ENCODE assay signal across 7 cellular contexts in genomic region chr19:53423074-53423473, GRCh38. TPM values are rescaled to one million over a fixed set of nuclear protein-coding genes. Genes with fewer than 3 reads are reported as not detected.
DNase-seq lines count a peak whose midpoint lies in the region; ATAC-seq and TF ChIP-seq lines count a peak whose summit lies in the region.
"Not testable (repeated sequence)": the region's sequence is repeated elsewhere in the genome, so short reads cannot be mapped to it uniquely, and the experiment has no call there.

No MANE protein-coding gene starts in this region.

- not testable (repeated sequence) for H4K20me1 ChIP-seq in GM23338 (replicated peaks; ENCODE audit: insufficient read depth)

- H3K27ac ChIP-seq in GM23338 (ENCODE audit: low read depth) = not testable (repeated sequence)
- H3K27ac ChIP-seq in parathyroid adenoma = peak overlapping the region; percentile 70

- intact Hi-C loops in Right ventricle myocardium inferior (cut with DNase I) = not testable (repeated sequence)

- not testable (repeated sequence) for H3K27me3 Mint-ChIP-seq in GM23338 (ENCODE audit: insufficient read depth, low read depth, poor library complexity)

- H3K4me1 ChIP-seq in GM23338 (ENCODE audit: insufficient read depth) = peaks cover 10% of the 10 kb centered on the region; the same call in 1 of the 2 replicates
- not testable (repeated sequence) for H3K4me1 ChIP-seq in adipocyte (ENCODE audit: control insufficient read depth, insufficient read depth, low read length); iPS-15b (ENCODE audit: control insufficient read depth, insufficient read depth, low read length); parathyroid adenoma

- not testable (repeated sequence) for H3K9ac ChIP-seq in adipocyte (ENCODE audit: low read length); iPS-15b (ENCODE audit: low read depth, low read length); parathyroid adenoma

- H3K4me1 Mint-ChIP-seq in GM23338 = peaks cover 15% of the 10 kb centered on the region

- not testable (repeated sequence) for H3K9me2 ChIP-seq in GM23338 (ENCODE audit: insufficient read depth)

- H3K4me2 ChIP-seq in GM23338 = peak overlapping the region; percentile 51
- H3K4me2 ChIP-seq in parathyroid adenoma (ENCODE audit: low read length) = not testable (repeated sequence)

- not testable (repeated sequence) for H3K36me3 ChIP-seq in GM23338 (ENCODE audit: insufficient read depth); adipocyte (ENCODE audit: control insufficient read depth, insufficient read depth, low read length, severe bottlenecking); iPS-15b (ENCODE audit: control insufficient read depth, insufficient read depth, low read length); parathyroid adenoma (ENCODE audit: control insufficient read depth, insufficient read depth, low read length)

- not testable (repeated sequence) for H3K79me2 ChIP-seq in GM23338 (replicated peaks; ENCODE audit: insufficient read depth); parathyroid adenoma

- H3K9me3 ChIP-seq in adipocyte (ENCODE audit: control insufficient read depth, low read length); iPS-15b (ENCODE audit: control insufficient read depth, insufficient read depth, low read length); parathyroid adenoma (ENCODE audit: control insufficient read depth, low read length): not testable (repeated sequence)

- not testable (repeated sequence) for H3K27me3 ChIP-seq in GM23338 (ENCODE audit: insufficient read depth); adipocyte (replicated peaks; ENCODE audit: control insufficient read depth, insufficient read depth, low read length); iPS-15b (ENCODE audit: control insufficient read depth, insufficient read depth, low read length); parathyroid adenoma (ENCODE audit: control insufficient read depth, insufficient read depth, low read length)

- not testable (repeated sequence) for H2AFZ ChIP-seq in GM23338, parathyroid adenoma

- H3K9me3 Mint-ChIP-seq in GM23338 = not testable (repeated sequence)

- not testable (repeated sequence) for H3K4me3 Mint-ChIP-seq in GM23338

- DNase-seq in GM23338 (ENCODE audit: low spot score) (peak; percentile 37), NCI-H187 treated with DMSO at 0.1 percent for 48 hours (lab: John Stamatoyannopoulos, UW) (peak; percentile 38), NCI-H69 (lab: John Stamatoyannopoulos, UW) (peak; percentile 52), adipocyte (ENCODE audit: low read depth) (peak; percentile 4)
- not testable (repeated sequence) for DNase-seq in Right ventricle myocardium inferior (ENCODE audit: missing footprints)

- not testable (repeated sequence) for H3F3A ChIP-seq in GM23338 (replicated peaks; ENCODE audit: low read depth)

- 0 out of 2 replicates have a peak overlapping the region, but pooled peaks have one; percentile 38 for H3K4me3 ChIP-seq in GM23338
- not testable (repeated sequence) for H3K4me3 ChIP-seq in adipocyte (ENCODE audit: low read length); parathyroid adenoma (ENCODE audit: low read depth, low read length)
- H3K4me3 ChIP-seq in iPS-15b (ENCODE audit: low read depth, low read length) = peak overlapping the region; percentile 55

- TF ChIP-seq CTCF in GM23338 (conservative IDR thresholded peaks at IDR 0.05; ENCODE audit: low read depth in 2 of 2); parathyroid adenoma (IDR thresholded peaks at IDR 0.05): not testable (repeated sequence)

- not testable (repeated sequence) for H3K36me3 Mint-ChIP-seq in GM23338 (ENCODE audit: low read depth)

- peak; percentile 82 for ATAC-seq in GM23338
- peak; percentile 35 for ATAC-seq in Right ventricle myocardium inferior

- not testable (repeated sequence) for H3K27ac Mint-ChIP-seq in GM23338

RNA-seq across cellular contexts. Expression of gene ZNF761, which starts 8.7 kb away (rescaled TPM):
- 35.0 and 40.1 TPM in 2 replicates for total RNA-seq in GM23338 (2014; rRNA removed; shearing (Covaris generic))
- polyA plus RNA-seq in GM23338 (2016; fragmentation: Nextera tagmentation; extraction: Ambion mirVana) = 13.4 and 17.1 TPM in 2 replicates
- total RNA-seq in Right ventricle myocardium inferior = 3.8 TPM

RNA-seq across cellular contexts. Expression of gene ZNF765, which starts 28.1 kb away (rescaled TPM):
- total RNA-seq in GM23338 (2014; rRNA removed; shearing (Covaris generic)) = 30.0 and 33.4 TPM in 2 replicates
- 9.8 and 10.3 TPM in 2 replicates for polyA plus RNA-seq in GM23338 (2016; fragmentation: Nextera tagmentation; extraction: Ambion mirVana)
- 4.6 TPM for total RNA-seq in Right ventricle myocardium inferior

RNA-seq across cellular contexts. Expression of gene ZNF813, which starts 44.5 kb away (rescaled TPM):
- total RNA-seq in GM23338 (2014; rRNA removed; shearing (Covaris generic)) = 29.3 and 30.9 TPM in 2 replicates
- 5.3 and 6.4 TPM in 2 replicates for polyA plus RNA-seq in GM23338 (2016; fragmentation: Nextera tagmentation; extraction: Ambion mirVana)
- total RNA-seq in Right ventricle myocardium inferior = 1.1 TPM

RNA-seq across cellular contexts. Expression of gene ZNF525, which starts 57.6 kb away (rescaled TPM):
- 74.0 and 99.8 TPM in 2 replicates for total RNA-seq in GM23338 (2014; rRNA removed; shearing (Covaris generic))
- 29.5 and 39.3 TPM in 2 replicates for polyA plus RNA-seq in GM23338 (2016; fragmentation: Nextera tagmentation; extraction: Ambion mirVana)
- 4.8 TPM for total RNA-seq in Right ventricle myocardium inferior

Comparison
In these comparisons a context has a peak if more than half of its experiments do, and no peak if none do; other contexts are left out.
1. RNA of gene ZNF813, which starts 44.5 kb away (total RNA-seq): 29.3 to 30.9 TPM in GM23338; 1.1 TPM in Right ventricle myocardium inferior (single experiment); every median in the first group is over 10 times any median in the second.